Comparison of ENCODE assay signal across 8 cellular contexts in genomic region chr4:123649644-123650356, GRCh38.
DNase-seq lines count a peak whose midpoint lies in the region; ATAC-seq, FAIRE-seq and TF ChIP-seq lines count a peak whose summit lies in the region.

No MANE protein-coding gene starts in this region.

- H3K36me3 Mint-ChIP-seq in astrocyte (ENCODE audit: low read depth, unreplicated experiment) (no peaks in the 10 kb centered on the region), type B pancreatic cell (peaks cover 5% of the 10 kb centered on the region)
- peaks cover 6% of the 10 kb centered on the region for H3K36me3 Mint-ChIP-seq in activated CD8-positive, alpha-beta T cell treated with anti-CD3 and anti-CD28 coated beads, Interleukin-2, amount 10 ng/mL, durations not matched to agents 7 days and 5 days (ENCODE audit: low read depth)

- H3K4me2 ChIP-seq in astrocyte (ENCODE audit: low read length) = peak overlapping the region; percentile 69

- no peak for TF ChIP-seq CTCF in AG10803 (conservative IDR thresholded peaks at IDR 0.05; ENCODE audit: low read length)
- TF ChIP-seq CTCF in NB4 (IDR thresholded peaks at IDR 0.05; ENCODE audit: low read depth, low read length) = no peak
- no peak for TF ChIP-seq CTCF in astrocyte (IDR thresholded peaks at IDR 0.05; ENCODE audit: insufficient read depth, low read depth, low read length)
- TF ChIP-seq CTCF in type B pancreatic cell (conservative IDR thresholded peaks at IDR 0.05) = no peak

- CTCF ChIA-PET in activated CD8-positive, alpha-beta T cell treated with anti-CD3 and anti-CD28 coated beads, Interleukin-2, amount 10 ng/mL, durations not matched to agents 7 days and 5 days (lab: Charles Lee) = interaction anchor here (1.2 to 3.4 kb wide), 5 partner anchors 9 to 85 kb away, joined by 3 to 11 read pairs (median 4); no protein-coding TSS in a partner anchor

- H3K4me3 Mint-ChIP-seq in astrocyte (ENCODE audit: unreplicated experiment) (no peak overlapping the region), type B pancreatic cell (peak overlapping the region; percentile 70)
- H3K4me3 Mint-ChIP-seq in activated CD8-positive, alpha-beta T cell treated with anti-CD3 and anti-CD28 coated beads, Interleukin-2, amount 10 ng/mL, durations not matched to agents 7 days and 5 days = no peak overlapping the region

- FAIRE-seq in astrocyte (lab: Jason Lieb, UNC) = no peak

- H3K27me3 Mint-ChIP-seq in astrocyte (ENCODE audit: low read depth, unreplicated experiment) (no peaks in the 10 kb centered on the region), type B pancreatic cell (no peaks in the 10 kb centered on the region)
- H3K27me3 Mint-ChIP-seq in activated CD8-positive, alpha-beta T cell treated with anti-CD3 and anti-CD28 coated beads, Interleukin-2, amount 10 ng/mL, durations not matched to agents 7 days and 5 days (ENCODE audit: low read depth) = no peaks in the 10 kb centered on the region

- peak overlapping the region; percentile 25 for H2AFZ ChIP-seq in astrocyte (ENCODE audit: low read depth, low read length)

- peak; percentile 22 for ATAC-seq in GM21717 (IDR thresholded peaks at IDR 0.05; ENCODE audit: unreplicated experiment)
- ATAC-seq in activated CD8-positive, alpha-beta T cell treated with anti-CD3 and anti-CD28 coated beads, Interleukin-2, amount 10 ng/mL, durations not matched to agents 7 days and 5 days = no peak

- POLR2A ChIA-PET in activated CD8-positive, alpha-beta T cell treated with anti-CD3 and anti-CD28 coated beads, Interleukin-2, amount 10 ng/mL, durations not matched to agents 7 days and 5 days (lab: Charles Lee) = no interaction called here

- peak overlapping the region; percentile 43 for H3K27ac ChIP-seq in astrocyte (ENCODE audit: low read depth, low read length)

- no peaks in the 10 kb centered on the region for H3K79me2 ChIP-seq in astrocyte (ENCODE audit: insufficient read depth, low read length)

- H3K4me1 ChIP-seq in astrocyte (ENCODE audit: insufficient read depth, low read length) = no peaks in the 10 kb centered on the region

- H3K9me3 Mint-ChIP-seq in astrocyte (ENCODE audit: unreplicated experiment) = peaks cover 4% of the 10 kb centered on the region
- H3K9me3 Mint-ChIP-seq in type B pancreatic cell = peaks cover 5% of the 10 kb centered on the region
- peaks cover 5% of the 10 kb centered on the region for H3K9me3 Mint-ChIP-seq in activated CD8-positive, alpha-beta T cell treated with anti-CD3 and anti-CD28 coated beads, Interleukin-2, amount 10 ng/mL, durations not matched to agents 7 days and 5 days (ENCODE audit: insufficient read depth)

- H3K27ac Mint-ChIP-seq in astrocyte (ENCODE audit: unreplicated experiment) = peak overlapping the region; percentile 48
- peak overlapping the region; percentile 81 for H3K27ac Mint-ChIP-seq in type B pancreatic cell
- no peak overlapping the region for H3K27ac Mint-ChIP-seq in activated CD8-positive, alpha-beta T cell treated with anti-CD3 and anti-CD28 coated beads, Interleukin-2, amount 10 ng/mL, durations not matched to agents 7 days and 5 days

- no peak for TF ChIP-seq POLR2A in NB4 (IDR thresholded peaks at IDR 0.05; ENCODE audit: extremely low read depth, insufficient read length)

- no peaks in the 10 kb centered on the region for H4K20me1 ChIP-seq in astrocyte (ENCODE audit: insufficient read depth, low read length)

- H3K4me3 ChIP-seq in AG10803 (ENCODE audit: low read length) (no peak overlapping the region), NB4 (ENCODE audit: low read depth, low read length) (no peak overlapping the region), astrocyte (ENCODE audit: insufficient read depth, low read depth, low read length) (no peak overlapping the region)

- no peaks in the 10 kb centered on the region for H3K27me3 ChIP-seq in astrocyte (ENCODE audit: insufficient read depth, low read length)

- peak overlapping the region; percentile 59 for H3K9ac ChIP-seq in astrocyte (ENCODE audit: low read length)

- H3K9me3 ChIP-seq in astrocyte (ENCODE audit: insufficient read depth, low read depth, low read length) = no peaks in the 10 kb centered on the region

- peak; percentile 74 for DNase-seq in AG10803 (ENCODE audit: low read depth)
- peak; percentile 77 for DNase-seq in NB4 (ENCODE audit: low read depth)
- peak; percentile 74 for DNase-seq in astrocyte (ENCODE audit: low read depth)
- peak; percentile 89 for DNase-seq in left kidney (ENCODE audit: low read depth, low spot score)
- no peak for DNase-seq in type B pancreatic cell (ENCODE audit: extremely low spot score, unreplicated experiment)
- no peak for DNase-seq in stimulated activated CD4-positive, alpha-beta T cell treated with anti-CD3 and anti-CD28 coated beads, Interleukin-4, amount 100 ng/mL, for 24 hours
- DNase-seq in activated CD8-positive, alpha-beta T cell treated with anti-CD3 and anti-CD28 coated beads, Interleukin-2, amount 10 ng/mL, durations not matched to agents 7 days and 5 days = no peak

- no peaks in the 10 kb centered on the region for H3K36me3 ChIP-seq in astrocyte (ENCODE audit: insufficient read depth, low read length)

- H3K4me1 Mint-ChIP-seq in astrocyte (ENCODE audit: low read depth, unreplicated experiment) (peaks cover 6% of the 10 kb centered on the region), type B pancreatic cell (ENCODE audit: unreplicated experiment) (peaks cover 26% of the 10 kb centered on the region)
- H3K4me1 Mint-ChIP-seq in activated CD8-positive, alpha-beta T cell treated with anti-CD3 and anti-CD28 coated beads, Interleukin-2, amount 10 ng/mL, durations not matched to agents 7 days and 5 days (ENCODE audit: low read depth) = peaks cover 14% of the 10 kb centered on the region

Comparison
In these comparisons a context has a peak if more than half of its experiments do, and no peak if none do; other contexts are left out.
1. DNase-seq: peak in AG10803 (single experiment), NB4 (single experiment), astrocyte (single experiment) and left kidney (single experiment); none in type B pancreatic cell (single experiment), stimulated activated CD4-positive, alpha-beta T cell treated with anti-CD3 and anti-CD28 coated beads, Interleukin-4, amount 100 ng/mL, for 24 hours (single experiment) and activated CD8-positive, alpha-beta T cell treated with anti-CD3 and anti-CD28 coated beads, Interleukin-2, amount 10 ng/mL, durations not matched to agents 7 days and 5 days (single experiment).